In the genomic region with DNA sequence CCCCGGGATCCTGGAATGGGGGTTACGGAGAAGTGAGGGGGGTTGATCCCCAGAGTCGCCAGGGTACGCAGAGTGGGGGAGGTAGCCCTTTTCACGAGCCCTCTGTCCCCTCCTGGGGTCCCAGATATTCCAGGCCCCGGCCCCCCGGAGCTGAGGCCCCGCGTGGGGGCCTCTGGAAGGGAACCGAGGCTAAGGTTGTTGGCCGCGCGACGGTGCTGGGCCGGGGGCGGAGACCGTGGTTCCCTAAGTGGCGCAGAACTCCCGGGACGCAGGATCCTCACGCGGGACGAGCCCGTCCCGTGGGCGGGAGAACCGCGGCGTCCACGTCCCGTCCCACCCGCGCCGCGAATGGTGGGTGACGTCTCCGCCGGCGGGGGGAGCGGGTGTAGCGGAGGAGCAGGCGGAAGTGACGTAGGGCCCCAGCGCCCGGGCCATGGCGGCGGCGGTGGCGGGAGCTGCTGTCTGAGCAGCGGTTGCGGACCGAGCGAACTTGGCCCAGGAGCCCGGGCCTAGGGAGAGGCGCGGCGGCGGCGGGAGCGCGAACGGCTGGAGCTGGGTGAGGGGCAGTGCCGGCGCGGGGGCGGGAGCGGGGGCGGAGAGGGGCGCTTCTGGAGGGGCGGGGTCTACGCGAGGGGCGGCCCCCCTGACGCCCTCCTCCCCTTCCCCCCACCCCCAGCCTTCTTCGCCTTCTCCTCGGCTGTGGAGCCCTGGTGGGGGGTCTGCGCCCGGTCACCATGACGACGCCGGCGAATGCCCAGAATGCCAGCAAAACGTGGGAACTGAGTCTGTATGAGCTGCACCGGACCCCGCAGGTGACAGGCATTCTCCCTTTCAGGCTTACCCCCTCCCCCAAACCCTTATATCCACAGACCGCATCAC, we compare ENCODE assay signal across 8 cellular contexts. TPM values are rescaled to one million over a fixed set of nuclear protein-coding genes. Genes with fewer than 3 reads are reported as not detected.
A peak's percentile ranks its signal among the peaks of the same experiment; 100 is the strongest.
DNase-seq lines count a peak whose midpoint lies in the region; TF ChIP-seq lines count a peak whose summit lies in the region.

Gene RING1, plus strand, starts transcription at position 412 of the 879 bp plus-strand sequence. Its CDS starts 323 bp downstream, at position 735.

- peaks cover 60% of the 10 kb centered on the region for H3K4me1 Mint-ChIP-seq in activated T-cell treated with anti-CD3 and anti-CD28 coated beads, Interleukin-2, amount 50 U/mL, for 24 hours (ENCODE audit: low read depth)

- no peak for TF ChIP-seq CTCF in HL-60 (IDR thresholded peaks at IDR 0.05; ENCODE audit: insufficient read depth, low read length)

- H3K27me3 Mint-ChIP-seq in activated T-cell treated with anti-CD3 and anti-CD28 coated beads, Interleukin-2, amount 50 U/mL, for 24 hours = peaks cover 9% of the 10 kb centered on the region

- H3K4me3 ChIP-seq in HL-60 (replicated peaks; ENCODE audit: insufficient read depth, low read length) = peak within 1 kb of the TSS; percentile 80
- peak within 1 kb of the TSS; percentile 72 to 90 for H3K4me3 ChIP-seq in mucosa of rectum (ENCODE audit: low read length in 2 of 2)

- H3K27ac Mint-ChIP-seq in activated T-cell treated with anti-CD3 and anti-CD28 coated beads, Interleukin-2, amount 50 U/mL, for 24 hours = peak within 1 kb of the TSS; percentile 85

- DNase-seq in SIG-M5 treated with dmso at 0.1 percent for 504 hours (lab: John Stamatoyannopoulos, UW; ENCODE audit: unreplicated experiment) (peak; percentile 61), SIG-M5 (lab: John Stamatoyannopoulos, UW) (no peak), HL-60 (ENCODE audit: low read depth in 1 of 2, low spot score in 1 of 2) (peak; percentile 75 to 84), erythroblast (lab: John Stamatoyannopoulos, UW) (peak; percentile 87 to 94)
- peak; percentile 92 for DNase-seq in activated T-cell treated with anti-CD3 and anti-CD28 coated beads, Interleukin-2, amount 50 U/mL, for 24 hours
- DNase-seq in stimulated activated CD8-positive, alpha-beta memory T cell treated with anti-CD3 and anti-CD28 coated beads, Interleukin-4, amount 100 ng/mL, for 24 hours (ENCODE audit: low read depth) = peak; percentile 77

- peak; percentile 90 for TF ChIP-seq POLR2A in erythroblast (IDR thresholded peaks at IDR 0.05; ENCODE audit: low read length)

- no peaks in the 10 kb centered on the region for H3K9me3 ChIP-seq in mucosa of rectum (ENCODE audit: control insufficient read depth in 2 of 2, low read length in 2 of 2)

- H3K4me1 ChIP-seq in mucosa of rectum (ENCODE audit: control insufficient read depth in 2 of 2, insufficient read depth in 2 of 2, low read length in 2 of 2) = peaks cover 25 to 29% of the 10 kb centered on the region in 2 donors

- H3K36me3 Mint-ChIP-seq in activated T-cell treated with anti-CD3 and anti-CD28 coated beads, Interleukin-2, amount 50 U/mL, for 24 hours (ENCODE audit: low read depth) = peaks cover 61% of the 10 kb centered on the region

- peak within 1 kb of the TSS; percentile 81 for H3K4me3 Mint-ChIP-seq in activated T-cell treated with anti-CD3 and anti-CD28 coated beads, Interleukin-2, amount 50 U/mL, for 24 hours

- H3K27me3 ChIP-seq in HL-60 (ENCODE audit: insufficient read depth, poor library complexity, severe bottlenecking) = peaks cover 3% of the 10 kb centered on the region
- peaks cover 3 to 13% of the 10 kb centered on the region in 2 donors for H3K27me3 ChIP-seq in mucosa of rectum (ENCODE audit: control insufficient read depth in 2 of 2, insufficient read depth in 2 of 2, low read length in 2 of 2)

- H3K27ac ChIP-seq in HL-60 (replicated peaks) (peak within 1 kb of the TSS; percentile 89), mucosa of rectum (ENCODE audit: low read depth in 2 of 2, low read length in 2 of 2) (peak within 1 kb of the TSS; percentile 87 to 91)

- peak within 1 kb of the TSS; percentile 97 to 98 for H3K9ac ChIP-seq in mucosa of rectum (ENCODE audit: low read depth in 1 of 2, low read length in 2 of 2)

- peaks cover 13 to 15% of the 10 kb centered on the region in 2 donors for H3K36me3 ChIP-seq in mucosa of rectum (ENCODE audit: control insufficient read depth in 2 of 2, insufficient read depth in 2 of 2, low read length in 2 of 2)

- H3K9me3 Mint-ChIP-seq in activated T-cell treated with anti-CD3 and anti-CD28 coated beads, Interleukin-2, amount 50 U/mL, for 24 hours = no peaks in the 10 kb centered on the region

TF ChIP-seq in PFSK-1, 5 proteins besides CTCF, POLR2A, EP300 and RAD21:
- peak; percentile 65 for TF ChIP-seq POLR2AphosphoS5 (IDR thresholded peaks at IDR 0.05; ENCODE audit: low read depth, low read length)
- TF ChIP-seq SIN3A (IDR thresholded peaks at IDR 0.05; ENCODE audit: borderline replicate concordance, insufficient read depth, low read length) = no peak
- TF ChIP-seq FOXP2 (optimal IDR thresholded peaks at IDR 0.05; ENCODE audit: borderline replicate concordance, extremely low read depth, extremely low read length, insufficient read depth) = no peak
- 0 out of 4 replicates have a peak, but pooled peaks of 1 of the 2 experiments have one; percentile 29 for TF ChIP-seq REST (IDR thresholded peaks at IDR 0.05; ENCODE audit: insufficient read depth in 1 of 2, low read depth in 2 of 2, low read length in 2 of 2)
- TF ChIP-seq TAF1 (IDR thresholded peaks at IDR 0.05; ENCODE audit: borderline replicate concordance, insufficient read depth, low read length) = peak; percentile 80

RNA-seq across cellular contexts. Expression of gene RING1, which starts in this region (rescaled TPM):
- polyA plus RNA-seq in PFSK-1 (2012; ENCODE audit: insufficient read length, low read depth) = 74.5 TPM
